Comparison of ENCODE assay signal across 10 cellular contexts in genomic region chr6:135722679-135723078, GRCh38.
DNase-seq lines count a peak whose midpoint lies in the region; ATAC-seq and TF ChIP-seq lines count a peak whose summit lies in the region.
"Had no signal": no experiment of that assay in that cellular context is flagged by ENCODE, and none has a peak within 500 bp of the region (broad histone marks: within the 10 kb centered on the region; RNA-seq: fewer than 3 reads in every experiment).

No MANE protein-coding gene starts in this region.

- H3K27me3 ChIP-seq in liver (ENCODE audit: control insufficient read depth in 4 of 4, insufficient read depth in 4 of 4, low read length in 3 of 4) (no peaks in the 10 kb centered on the region), uterus (no peaks in the 10 kb centered on the region), dorsolateral prefrontal cortex (no peaks in the 10 kb centered on the region)

- H3K4me1 ChIP-seq in liver (ENCODE audit: control insufficient read depth in 4 of 4, insufficient read depth in 4 of 4, low read length in 3 of 4) (peaks cover 0 to 5% (median 0%) of the 10 kb centered on the region in 4 donors), uterus (no peaks in the 10 kb centered on the region)

- TF ChIP-seq RAD21 in liver (IDR thresholded peaks at IDR 0.05): no peak

- no peaks in the 10 kb centered on the region for H3K36me3 Mint-ChIP-seq in activated T-cell treated with anti-CD3 and anti-CD28 coated beads, Interleukin-2, amount 50 U/mL, for 4 hours (ENCODE audit: insufficient read depth)

- TF ChIP-seq CTCF in liver (IDR thresholded peaks at IDR 0.05; ENCODE audit: low read depth, low read length, missing input control) (no peak), uterus (IDR thresholded peaks at IDR 0.05) (no peak), dorsolateral prefrontal cortex (IDR thresholded peaks at IDR 0.05 in 54 of 56, conservative IDR thresholded peaks at IDR 0.05 in 2 of 56; ENCODE audit: low read depth in 1 of 56, partially characterized antibody in 56 of 56) (no peak)

- no peak overlapping the region for H3K9ac ChIP-seq in liver (ENCODE audit: low read depth in 1 of 2, low read length in 2 of 2)

- no peak overlapping the region for H3K4me3 ChIP-seq in liver (ENCODE audit: low read depth in 1 of 3, low read length in 3 of 3)
- no peak overlapping the region for H3K4me3 ChIP-seq in uterus
- H3K4me3 ChIP-seq in dorsolateral prefrontal cortex: no peak overlapping the region

- H3K27me3 Mint-ChIP-seq in activated T-cell treated with anti-CD3 and anti-CD28 coated beads, Interleukin-2, amount 50 U/mL, for 4 hours (ENCODE audit: low read depth): no peaks in the 10 kb centered on the region

- intact Hi-C loops in uterus (cut with DNase I; ENCODE audit: low total_unique reads) (no loop called here), dorsolateral prefrontal cortex (cut with DNase I) (no loop called here)

- peak; percentile 82 for DNase-seq in Daoy (ENCODE audit: low read depth)
- DNase-seq in activated T-cell treated with anti-CD3 and anti-CD28 coated beads, Interleukin-2, amount 50 U/mL, for 4 hours: no peak
- DNase-seq in uterus: no peak
- DNase-seq in dorsolateral prefrontal cortex: no peak
- no peak for DNase-seq in cerebellar cortex (ENCODE audit: low spot score)
- DNase-seq: central memory CD4-positive, alpha-beta T cell; NCI-H774 had no signal

- H3K4me3 Mint-ChIP-seq in activated T-cell treated with anti-CD3 and anti-CD28 coated beads, Interleukin-2, amount 50 U/mL, for 4 hours: no peak overlapping the region

- TF ChIP-seq POLR2A in uterus (IDR thresholded peaks at IDR 0.05): no peak

- 65% methylated on average over 5 of the region's 5 CpGs for WGBS in liver

- H3K27ac ChIP-seq in liver (ENCODE audit: low read depth in 1 of 2, low read length in 2 of 2) (no peak overlapping the region), uterus (no peak overlapping the region), dorsolateral prefrontal cortex (no peak overlapping the region)

- peaks cover 7% of the 10 kb centered on the region for H3K4me1 Mint-ChIP-seq in activated T-cell treated with anti-CD3 and anti-CD28 coated beads, Interleukin-2, amount 50 U/mL, for 4 hours (ENCODE audit: low read depth)

- H3K36me3 ChIP-seq in liver (ENCODE audit: control insufficient read depth in 4 of 4, insufficient read depth in 3 of 4, low read depth in 1 of 4, low read length in 3 of 4): no peaks in the 10 kb centered on the region
- H3K36me3 ChIP-seq in uterus: no peaks in the 10 kb centered on the region

- peaks cover 0 to 2% (median 0%) of the 10 kb centered on the region in 4 donors for H3K9me3 ChIP-seq in liver (ENCODE audit: control insufficient read depth in 4 of 4, low read length in 3 of 4)
- no peaks in the 10 kb centered on the region for H3K9me3 ChIP-seq in uterus

- peaks cover 21% of the 10 kb centered on the region for H3K9me3 Mint-ChIP-seq in activated T-cell treated with anti-CD3 and anti-CD28 coated beads, Interleukin-2, amount 50 U/mL, for 4 hours

- ATAC-seq in HG02798 (IDR thresholded peaks at IDR 0.05; ENCODE audit: poor library complexity, unreplicated experiment) (peak; percentile 59), HG02571 (IDR thresholded peaks at IDR 0.05; ENCODE audit: unreplicated experiment) (no peak)
- ATAC-seq in activated T-cell treated with anti-CD3 and anti-CD28 coated beads, Interleukin-2, amount 50 U/mL, for 4 hours: peak; percentile 91 to 92

TF ChIP-seq in liver, 16 proteins besides CTCF, POLR2A, EP300 and RAD21:
- peak; percentile 45 for TF ChIP-seq ATF3 (IDR thresholded peaks at IDR 0.05)
- TF ChIP-seq JUND (IDR thresholded peaks at IDR 0.05): peak; percentile 90 to 92
- no peak for TF ChIP-seq FOXA1 (IDR thresholded peaks at IDR 0.05)
- TF ChIP-seq YY1 (IDR thresholded peaks at IDR 0.05): no peak
- peak in 1 of 2 donors; percentile 55 for TF ChIP-seq RXRA (IDR thresholded peaks at IDR 0.05)
- TF ChIP-seq ZBTB33 (IDR thresholded peaks at IDR 0.05): no peak
TF ChIP-seq in liver: peak in this region for 3.
